Comparison of ENCODE assay signal across 11 cellular contexts in genomic region chrX:1389181-1389992, GRCh38. TPM values are rescaled to one million over a fixed set of nuclear protein-coding genes. Genes with fewer than 3 reads are reported as not detected.
DNase-seq lines count a peak whose midpoint lies in the region; ATAC-seq, FAIRE-seq and TF ChIP-seq lines count a peak whose summit lies in the region.
"Had no signal": no experiment of that assay in that cellular context is flagged by ENCODE, and none has a peak within 500 bp of the region (broad histone marks: within the 10 kb centered on the region; RNA-seq: fewer than 3 reads in every experiment).

No MANE protein-coding gene starts in this region.

- no peak for TF ChIP-seq CTCF in IMR-90 (conservative IDR thresholded peaks at IDR 0.05; ENCODE audit: low read depth, low read length)
- no peak for TF ChIP-seq CTCF in K562 (IDR thresholded peaks at IDR 0.05 in 2 of 3, conservative IDR thresholded peaks at IDR 0.05 in 1 of 3; ENCODE audit: insufficient read depth in 2 of 3, low read depth in 1 of 3, low read length in 3 of 3)
- TF ChIP-seq CTCF in neural crest cell (conservative IDR thresholded peaks at IDR 0.05): no peak

- H3K4me1 Mint-ChIP-seq in CD4-positive, CD25-positive, alpha-beta regulatory T cell: peaks cover 4 to 57% (median 15%) of the 10 kb centered on the region in 4 donors
- H3K4me1 Mint-ChIP-seq in neural crest cell: peaks cover 23% of the 10 kb centered on the region

- H2BK120ac ChIP-seq in IMR-90 (ENCODE audit: low read depth, low read length): no peak overlapping the region

- H2AFZ ChIP-seq in IMR-90 (replicated peaks; ENCODE audit: low read length, poor library complexity) (peak overlapping the region; percentile 5), K562 (ENCODE audit: low read depth, low read length) (no peak overlapping the region)

- H3K4ac ChIP-seq in IMR-90 (ENCODE audit: low read depth, low read length): no peak overlapping the region

- no peak for FAIRE-seq in K562 (lab: Jason Lieb, UNC)

- no peak overlapping the region for H2AK5ac ChIP-seq in IMR-90 (ENCODE audit: low read depth, low read length)

- H4K91ac ChIP-seq in IMR-90 (ENCODE audit: insufficient read depth, low read depth, low read length): no peak overlapping the region

- H3K9me1 ChIP-seq in IMR-90 (ENCODE audit: insufficient read depth, low read length) (peaks cover 6% of the 10 kb centered on the region; the same call in 1 of the 2 replicates), K562 (ENCODE audit: control insufficient read depth, insufficient read depth, low read length) (peaks cover 8% of the 10 kb centered on the region)

- no peak overlapping the region for H3K27ac ChIP-seq in CD4-positive, CD25-positive, alpha-beta regulatory T cell (ENCODE audit: insufficient read depth, low read length, poor library complexity, severe bottlenecking)
- H3K27ac ChIP-seq in IMR-90 (ENCODE audit: insufficient read depth, low read length) (no peak overlapping the region), K562 (ENCODE audit: extremely low read depth, low read depth, low read length) (no peak overlapping the region)
- no peak overlapping the region for H3K27ac ChIP-seq in effector memory CD4-positive, alpha-beta T cell (ENCODE audit: insufficient read depth, low read length, poor library complexity, severe bottlenecking)
- H3K27ac ChIP-seq: KMS-11 had no signal

- BruUV-seq in IMR-90 (replicated peaks; lab: Mats Ljungman, UMichigan) (no TSS peak), K562 (replicated peaks; lab: Mats Ljungman, UMichigan) (no TSS peak)

- no peak overlapping the region for H3K14ac ChIP-seq in IMR-90 (replicated peaks; ENCODE audit: low read depth, low read length)

- dilution Hi-C loops in IMR-90 (cut with HindIII; ENCODE audit: low sequenced_read_pairs, unreplicated experiment): no loop called here

- CTCF ChIA-PET in IMR-90 (lab: Yijun Ruan, JAX) (no interaction called here), K562 (lab: Yijun Ruan, JAX; ENCODE audit: low intra/inter-chr PET ratio) (no interaction called here)

- H3K27me3 Mint-ChIP-seq in CD4-positive, CD25-positive, alpha-beta regulatory T cell: no peaks in the 10 kb centered on the region
- peaks cover 3% of the 10 kb centered on the region for H3K27me3 Mint-ChIP-seq in neural crest cell (ENCODE audit: low read depth)

- no peak overlapping the region for H3K56ac ChIP-seq in IMR-90 (ENCODE audit: extremely low read depth, insufficient read depth, low read length)

- no peak overlapping the region for H4K5ac ChIP-seq in IMR-90 (ENCODE audit: low read depth, low read length)

- POLR2A ChIA-PET in IMR-90 (lab: Charles Lee; ENCODE audit: unreplicated experiment): no interaction called here
- POLR2A ChIA-PET in K562 (lab: Yijun Ruan, JAX): no interaction called here

- H3K9me3 ChIP-seq in CD4-positive, CD25-positive, alpha-beta regulatory T cell (ENCODE audit: control insufficient read depth in 2 of 2, low read length in 2 of 2): no peaks in the 10 kb centered on the region
- no peaks in the 10 kb centered on the region for H3K9me3 ChIP-seq in IMR-90 (ENCODE audit: control insufficient read depth, insufficient read depth, low read length)
- no peaks in the 10 kb centered on the region for H3K9me3 ChIP-seq in K562 (replicated peaks; ENCODE audit: control insufficient read depth, insufficient read depth, low read depth, low read length)
- H3K9me3 ChIP-seq in effector memory CD4-positive, alpha-beta T cell (ENCODE audit: control insufficient read depth, low read length): no peaks in the 10 kb centered on the region

- H3K4me2 ChIP-seq in IMR-90 (ENCODE audit: low read depth, low read length) (no peak overlapping the region), K562 (ENCODE audit: insufficient read depth, low read length) (no peak overlapping the region)
- H3K4me2 ChIP-seq: KMS-11 had no signal

- peaks cover 62% of the 10 kb centered on the region for H3K79me2 ChIP-seq in K562 (ENCODE audit: control insufficient read depth, insufficient read depth, low read length)

- no peak for TF ChIP-seq POLR2A in IMR-90 (IDR thresholded peaks at IDR 0.05; ENCODE audit: low read depth, low read length)
- no peak for TF ChIP-seq POLR2A in K562 (conservative IDR thresholded peaks at IDR 0.05)

- H3K36me3 Mint-ChIP-seq in CD4-positive, CD25-positive, alpha-beta regulatory T cell: peaks cover 35% of the 10 kb centered on the region
- peaks cover 34% of the 10 kb centered on the region for H3K36me3 Mint-ChIP-seq in neural crest cell (ENCODE audit: low read depth)

- no peak overlapping the region for H3K27ac Mint-ChIP-seq in CD4-positive, CD25-positive, alpha-beta regulatory T cell
- no peak overlapping the region for H3K27ac Mint-ChIP-seq in neural crest cell (ENCODE audit: unreplicated experiment)

- no peak overlapping the region for H3K23ac ChIP-seq in IMR-90 (ENCODE audit: low read depth, low read length)

- intact Hi-C loops in IMR-90 (cut with micrococcal nuclease) (no loop called here), K562 (cut with micrococcal nuclease) (no loop called here)

- H3K4me1 ChIP-seq in CD4-positive, CD25-positive, alpha-beta regulatory T cell (ENCODE audit: control insufficient read depth, insufficient read depth, low read length, poor library complexity, severe bottlenecking): peaks cover 31% of the 10 kb centered on the region
- H3K4me1 ChIP-seq in IMR-90 (ENCODE audit: control insufficient read depth, insufficient read depth, low read length): no peaks in the 10 kb centered on the region
- peaks cover 0 to 66% of the 10 kb centered on the region in 2 experiments; a peak in 4 of 5 replicates for H3K4me1 ChIP-seq in K562 (replicated peaks in 1 of 2; ENCODE audit: control insufficient read depth in 2 of 2, insufficient read depth in 2 of 2, low read length in 2 of 2)
- peaks cover 24% of the 10 kb centered on the region for H3K4me1 ChIP-seq in effector memory CD4-positive, alpha-beta T cell (ENCODE audit: control insufficient read depth, insufficient read depth, low read length, poor library complexity, severe bottlenecking)

- TF ChIP-seq RAD21 in IMR-90 (IDR thresholded peaks at IDR 0.05; ENCODE audit: low read length) (no peak), K562 (CRISPR knock-in tag; conservative IDR thresholded peaks at IDR 0.05 in 1 of 2, IDR thresholded peaks at IDR 0.05 in 1 of 2) (no peak)

- peak overlapping the region; percentile 48 to 96 (median 74) for H3K4me3 Mint-ChIP-seq in CD4-positive, CD25-positive, alpha-beta regulatory T cell
- H3K4me3 Mint-ChIP-seq in neural crest cell: peak overlapping the region; percentile 86

- H4K20me1 ChIP-seq in IMR-90 (ENCODE audit: insufficient read depth, low read length) (peaks cover 72% of the 10 kb centered on the region), K562 (replicated peaks; ENCODE audit: control insufficient read depth, insufficient read depth, low read length) (peaks cover 40% of the 10 kb centered on the region)

- no peak for TF ChIP-seq EP300 in K562 (IDR thresholded peaks at IDR 0.05; ENCODE audit: low read length)

- H3K27me3 ChIP-seq in CD4-positive, CD25-positive, alpha-beta regulatory T cell (ENCODE audit: control insufficient read depth, insufficient read depth, low read length): no peaks in the 10 kb centered on the region
- no peaks in the 10 kb centered on the region for H3K27me3 ChIP-seq in IMR-90 (ENCODE audit: control insufficient read depth, insufficient read depth, low read length)
- no peaks in the 10 kb centered on the region for H3K27me3 ChIP-seq in K562 (ENCODE audit: control insufficient read depth in 2 of 2, insufficient read depth in 2 of 2, low read length in 2 of 2)
- H3K27me3 ChIP-seq in effector memory CD4-positive, alpha-beta T cell (replicated peaks; ENCODE audit: control insufficient read depth, insufficient read depth, low read length, poor library complexity, severe bottlenecking): no peaks in the 10 kb centered on the region

- H4K8ac ChIP-seq in IMR-90 (ENCODE audit: low read depth in 2 of 2, low read length in 2 of 2): no peak overlapping the region

- H3K4me3 ChIP-seq in CD4-positive, CD25-positive, alpha-beta regulatory T cell (ENCODE audit: low read depth, low read length): no peak overlapping the region
- H3K4me3 ChIP-seq in IMR-90 (ENCODE audit: insufficient read depth, low read depth, low read length): no peak overlapping the region
- H3K4me3 ChIP-seq in K562: no peak overlapping the region
- no peak overlapping the region for H3K4me3 ChIP-seq in effector memory CD4-positive, alpha-beta T cell (ENCODE audit: insufficient read depth, low read depth, low read length, poor library complexity, severe bottlenecking)

- no peak overlapping the region for H3K9ac ChIP-seq in IMR-90 (ENCODE audit: low read depth, low read length)
- H3K9ac ChIP-seq in K562 (ENCODE audit: insufficient read depth in 1 of 2, low read depth in 2 of 2, low read length in 2 of 2): peak overlapping the region in 1 of 2 experiments; percentile 68; a peak in 2 of 4 replicates
- H3K9ac ChIP-seq: KMS-11 had no signal

- WGBS in IMR-90 (ENCODE audit: extremely low coverage in 2 of 2, insufficient read length in 1 of 2), 2 experiments: 93% methylated on average over 33 of the region's 51 CpGs; no CpG with 5 or more reads in 1 of the 2 experiments
- 95% methylated on average over 11 of the region's 51 CpGs for WGBS in K562 (ENCODE audit: insufficient coverage, low coverage, missing lambda C conversion rate)

- no peak for ATAC-seq in CD4-positive, CD25-positive, alpha-beta regulatory T cell (ENCODE audit: low read depth in 2 of 2)
- ATAC-seq in IMR-90 (ENCODE audit: low read depth): no peak
- no peak for ATAC-seq in K562
- no peak for ATAC-seq in HG02678 (IDR thresholded peaks at IDR 0.05; ENCODE audit: unreplicated experiment)

- no peak overlapping the region for H2BK15ac ChIP-seq in IMR-90 (ENCODE audit: low read depth, low read length)

- H3K9me3 Mint-ChIP-seq in CD4-positive, CD25-positive, alpha-beta regulatory T cell: peaks cover 0 to 2% (median 0%) of the 10 kb centered on the region in 7 donors
- H3K9me3 Mint-ChIP-seq in neural crest cell: no peaks in the 10 kb centered on the region

- H3K18ac ChIP-seq in IMR-90 (ENCODE audit: low read depth, low read length): no peak overlapping the region

- H2BK5ac ChIP-seq in IMR-90 (ENCODE audit: low read depth, low read length, poor library complexity, severe bottlenecking): no peak overlapping the region

- peak overlapping the region; percentile 37 for H2AK9ac ChIP-seq in IMR-90 (replicated peaks; ENCODE audit: low read depth, low read length, poor library complexity)

- in situ Hi-C loops in IMR-90 (cut with MboI; ENCODE audit: low sequenced_read_pairs) (no loop called here), K562 (cut with MboI) (no loop called here)

- no peak for DNase-seq in CD4-positive, CD25-positive, alpha-beta regulatory T cell
- DNase-seq in IMR-90 (no peak), K562 (ENCODE audit: extremely low read depth in 1 of 4, low spot score in 3 of 4) (no peak), neural crest cell (ENCODE audit: low read depth, low spot score) (no peak), T-helper 9 cell (no peak)
- DNase-seq in NK-92 treated with Interleukin-12 subunit alpha and Interleukin-12 subunit beta, amount 100 ng/mL, for 24 hours (lab: John Stamatoyannopoulos, UW): no peak
- DNase-seq in effector memory CD4-positive, alpha-beta T cell: no peak
- DNase-seq: EL, NCI-H524 had no signal

- H3K36me3 ChIP-seq in CD4-positive, CD25-positive, alpha-beta regulatory T cell (ENCODE audit: control insufficient read depth, insufficient read depth, low read length): peaks cover 59% of the 10 kb centered on the region
- H3K36me3 ChIP-seq in IMR-90 (ENCODE audit: control insufficient read depth, insufficient read depth, low read length): peaks cover 62% of the 10 kb centered on the region
- peaks cover 70% of the 10 kb centered on the region for H3K36me3 ChIP-seq in K562 (ENCODE audit: control insufficient read depth, insufficient read depth, low read length)
- peaks cover 57% of the 10 kb centered on the region for H3K36me3 ChIP-seq in effector memory CD4-positive, alpha-beta T cell (ENCODE audit: control insufficient read depth, insufficient read depth, low read length)

- H3K79me1 ChIP-seq in IMR-90 (ENCODE audit: low read depth in 1 of 2, low read length in 2 of 2): peaks cover 5 to 51% of the 10 kb centered on the region in 2 experiments

- H2BK20ac ChIP-seq in IMR-90 (ENCODE audit: low read depth, low read length): no peak overlapping the region

RNA-seq across cellular contexts. Expression of gene SLC25A6, which starts 2.5 kb away (rescaled TPM):
- 277 TPM for total RNA-seq in CD4-positive, CD25-positive, alpha-beta regulatory T cell
- polyA plus RNA-seq in CD4-positive, CD25-positive, alpha-beta regulatory T cell: 100 to 1,000 TPM; 388 to 535 (median 492) TPM
- total RNA-seq in IMR-90 (2012; rRNA removed): 166 and 264 TPM in 2 replicates
- polyA plus RNA-seq in IMR-90 (2012; rRNA removed): 565 and 615 TPM in 2 replicates
- 672 and 1,125 TPM in 2 replicates for polyA plus RNA-seq in IMR-90 (2012; cell fraction: cytosol; rRNA removed)
- polyA plus RNA-seq in IMR-90 (2012; cell fraction: nucleus; rRNA removed; ENCODE audit: low replicate concordance): 304 and 505 TPM in 2 replicates
- total RNA-seq in K562 (2011; cell fraction: chromatin; rRNA removed; ENCODE audit: low replicate concordance): 32.2 and 125 TPM in 2 replicates
- total RNA-seq in K562 (2011; cell fraction: nucleolus; rRNA removed): 167 and 186 TPM in 2 replicates
- 94.8 and 148 TPM in 2 replicates for total RNA-seq in K562 (2011; cell fraction: nucleoplasm; rRNA removed)
- total RNA-seq in K562 (2014; rRNA removed): 150 and 196 TPM in 2 replicates
- total RNA-seq in K562 (2014; rRNA removed; fragmentation: Illumina TruSeq; extraction: Trizol): 43.0 and 58.7 TPM in 2 replicates
- 177 and 181 TPM in 2 replicates for total RNA-seq in K562 (2015; rRNA removed; fragmentation: Illumina TruSeq; extraction: Trizol)
- 318 and 330 TPM in 2 replicates for total RNA-seq in K562 (2021)
- polyA plus RNA-seq in K562 (2011; rRNA removed): 129 and 261 TPM in 2 replicates
- 445 and 542 TPM in 2 replicates for polyA plus RNA-seq in K562 (2011; cell fraction: cytosol; rRNA removed)
- polyA plus RNA-seq in K562 (2011; cell fraction: nucleus; rRNA removed): 114 and 138 TPM in 2 replicates
- 340 and 778 TPM in 2 replicates for polyA plus RNA-seq in K562 (2012)
- 118 and 276 TPM in 2 replicates for polyA plus RNA-seq in K562 (2014; fragmentation: Illumina TruSeq; extraction: Trizol)
- polyA plus RNA-seq in K562 (2014; fragmentation: Nextera tagmentation; extraction: Ambion mirVana): 10 to 100 TPM; 24.6 to 39.3 TPM
- polyA plus RNA-seq in K562 (2014; rRNA removed): 260 and 272 TPM in 2 replicates
- polyA minus RNA-seq in K562 (2011; rRNA and poly(A)+ RNA removed): 84.2 and 86.4 TPM in 2 replicates
- polyA minus RNA-seq in K562 (2011; cell fraction: cytosol; rRNA and poly(A)+ RNA removed): 213 and 368 TPM in 2 replicates
- 69.5 and 102 TPM in 2 replicates for polyA minus RNA-seq in K562 (2011; cell fraction: nucleus; rRNA and poly(A)+ RNA removed)
- total RNA-seq in neural crest cell: 507 and 510 TPM in 2 replicates

RNA-seq across cellular contexts. Expression of gene IL3RA, which starts 52.8 kb away (rescaled TPM):
- total RNA-seq in CD4-positive, CD25-positive, alpha-beta regulatory T cell: 1.2 TPM
- under 1 TPM in 1 of 4 donors, not detected in 3; 0.18 TPM for polyA plus RNA-seq in CD4-positive, CD25-positive, alpha-beta regulatory T cell
- not detected in 2 replicates for total RNA-seq in IMR-90 (2012; rRNA removed)
- polyA plus RNA-seq in IMR-90 (2012; rRNA removed): not detected in 2 replicates
- polyA plus RNA-seq in IMR-90 (2012; cell fraction: cytosol; rRNA removed): not detected in 2 replicates
- not detected in 2 replicates for polyA plus RNA-seq in IMR-90 (2012; cell fraction: nucleus; rRNA removed; ENCODE audit: low replicate concordance)
- not detected in 2 replicates for total RNA-seq in K562 (2011; cell fraction: chromatin; rRNA removed; ENCODE audit: low replicate concordance)
- total RNA-seq in K562 (2011; cell fraction: nucleolus; rRNA removed): not detected in 2 replicates
- total RNA-seq in K562 (2011; cell fraction: nucleoplasm; rRNA removed): not detected in 2 replicates
- total RNA-seq in K562 (2014; rRNA removed): not detected in 2 replicates
- total RNA-seq in K562 (2014; rRNA removed; fragmentation: Illumina TruSeq; extraction: Trizol): not detected in 2 replicates
- not detected in 2 replicates for total RNA-seq in K562 (2015; rRNA removed; fragmentation: Illumina TruSeq; extraction: Trizol)
- total RNA-seq in K562 (2021): not detected in 2 replicates
- not detected in 2 replicates for polyA plus RNA-seq in K562 (2011; rRNA removed)
- not detected in 2 replicates for polyA plus RNA-seq in K562 (2011; cell fraction: cytosol; rRNA removed)
- not detected in 2 replicates for polyA plus RNA-seq in K562 (2011; cell fraction: nucleus; rRNA removed)
- 0.08 and 0.18 TPM in 2 replicates for polyA plus RNA-seq in K562 (2012)
- not detected in 2 replicates for polyA plus RNA-seq in K562 (2014; fragmentation: Illumina TruSeq; extraction: Trizol)
- not detected for polyA plus RNA-seq in K562 (2014; fragmentation: Nextera tagmentation; extraction: Ambion mirVana)
- not detected in 2 replicates for polyA plus RNA-seq in K562 (2014; rRNA removed)
- not detected in 2 replicates for polyA minus RNA-seq in K562 (2011; rRNA and poly(A)+ RNA removed)
- not detected in 2 replicates for polyA minus RNA-seq in K562 (2011; cell fraction: cytosol; rRNA and poly(A)+ RNA removed)
- not detected in 2 replicates for polyA minus RNA-seq in K562 (2011; cell fraction: nucleus; rRNA and poly(A)+ RNA removed)
- not detected in 2 replicates for total RNA-seq in neural crest cell
